Comparison of ENCODE assay signal across 6 cellular contexts in genomic region chr11:8043756-8044155, GRCh38. TPM values are rescaled to one million over a fixed set of nuclear protein-coding genes. Genes with fewer than 3 reads are reported as not detected.
"Had no signal": no experiment of that assay in that cellular context is flagged by ENCODE, and none has a peak within 500 bp of the region (broad histone marks: within the 10 kb centered on the region; RNA-seq: fewer than 3 reads in every experiment).

No MANE protein-coding gene starts in this region.

- H3K4me2 ChIP-seq: GM23338 had no signal

- DNase-seq: H9, HCEC 1CT had no signal

- ATAC-seq: GM23338, HepG2 had no signal

- H2AFZ ChIP-seq: GM23338 had no signal

- H3K27ac ChIP-seq: HL-60 had no signal

- H3K4me3 ChIP-seq: GM23338 had no signal

RNA-seq across cellular contexts. Expression of gene TUB, which starts 37.3 kb away (rescaled TPM):
- polyA plus RNA-seq: IgD-negative memory B cell had no signal
